In the genomic region with DNA sequence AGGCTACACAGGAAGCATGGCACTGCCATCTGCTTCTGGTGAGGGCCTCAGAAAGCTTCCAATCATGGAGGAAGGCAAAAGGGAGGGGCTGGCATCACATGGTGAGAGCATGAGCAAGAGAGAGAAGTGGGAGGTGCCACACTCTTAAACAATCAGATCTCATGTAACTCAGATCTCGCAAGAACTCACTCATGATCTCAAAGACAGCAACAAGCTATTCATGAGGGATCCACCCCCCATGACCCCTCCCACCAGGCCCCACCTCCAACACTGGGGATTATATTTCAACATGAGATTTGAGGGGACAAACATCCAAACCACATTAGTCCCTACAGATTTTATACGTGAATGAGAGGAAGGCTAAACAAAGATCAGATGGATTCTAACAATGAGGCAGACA, we compare ENCODE assay signal across 32 cellular contexts. TPM values are rescaled to one million over a fixed set of nuclear protein-coding genes. Genes with fewer than 3 reads are reported as not detected.
"Had no signal": no experiment of that assay in that cellular context is flagged by ENCODE, and none has a peak within 500 bp of the region (broad histone marks: within the 10 kb centered on the region; RNA-seq: fewer than 3 reads in every experiment).

No MANE protein-coding gene starts in this region.

- H3K4me1 Mint-ChIP-seq: activated naive CD8-positive, alpha-beta T cell treated with anti-CD3 and anti-CD28 coated beads for 36 hours; naive B cell; stimulated activated effector memory CD8-positive, alpha-beta T cell treated with anti-CD3 and anti-CD28 coated beads, Interleukin-12 subunit alpha, Interleukin-12 subunit beta, amount 100 ng/mL, for 72 hours had no signal

- ATAC-seq: gastrocnemius medialis; stimulated activated effector memory CD8-positive, alpha-beta T cell treated with anti-CD3 and anti-CD28 coated beads, Interleukin-12 subunit alpha, Interleukin-12 subunit beta, amount 100 ng/mL, for 72 hours had no signal

- DNase-seq: activated CD4-positive, alpha-beta T cell treated with anti-CD3 and anti-CD28 coated beads for 1 hour; activated CD8-positive, alpha-beta memory T cell treated with anti-CD3 and anti-CD28 coated beads for 24 hours; activated effector memory CD4-positive, alpha-beta T cell treated with Interleukin-2 at 50 U/mL for 16 hours; activated naive CD4-positive, alpha-beta T cell treated with Interleukin-2 at 50 U/mL for 16 hours; activated naive CD8-positive, alpha-beta T cell treated with anti-CD3 and anti-CD28 coated beads for 36 hours; adrenal gland; cerebellar nuclear complex; dorsolateral prefrontal cortex; effector memory CD4-positive, alpha-beta T cell; erythroblast; gastrocnemius medialis; islet precursor cell; mammary epithelial cell; naive B cell; ovary; right lobe of liver; stimulated activated CD4-positive, alpha-beta T cell treated with anti-CD3 and anti-CD28 coated beads, Interleukin-12 subunit alpha, Interleukin-12 subunit beta, amount 100 ng/mL, for 4 hours; stimulated activated CD4-positive, alpha-beta T cell treated with anti-CD3 and anti-CD28 coated beads, Interleukin-4, amount 100 ng/mL, for 24 hours; T-helper 9 cell; trophoblast cell had no signal

- H3K27ac ChIP-seq: adrenal gland, ascending aorta, cardiac muscle cell, coronary artery, gastrocnemius medialis, hepatocyte, ovary, right lobe of liver, skin epidermis, thoracic aorta had no signal

- H3K9me3 ChIP-seq: adrenal gland, ascending aorta, gastrocnemius medialis, ovary, right lobe of liver, thoracic aorta had no signal

- H3K27me3 ChIP-seq: ascending aorta, ovary, right lobe of liver had no signal

- H3K36me3 Mint-ChIP-seq: activated naive CD8-positive, alpha-beta T cell treated with anti-CD3 and anti-CD28 coated beads for 36 hours; brain; mesothelial cell of epicardium; naive B cell; stimulated activated effector memory CD8-positive, alpha-beta T cell treated with anti-CD3 and anti-CD28 coated beads, Interleukin-12 subunit alpha, Interleukin-12 subunit beta, amount 100 ng/mL, for 72 hours had no signal

- H3K27ac Mint-ChIP-seq: activated naive CD8-positive, alpha-beta T cell treated with anti-CD3 and anti-CD28 coated beads for 36 hours; brain; mesothelial cell of epicardium; naive B cell; progenitor cell of endocrine pancreas; stimulated activated effector memory CD8-positive, alpha-beta T cell treated with anti-CD3 and anti-CD28 coated beads, Interleukin-12 subunit alpha, Interleukin-12 subunit beta, amount 100 ng/mL, for 72 hours; stimulated activated naive CD8-positive, alpha-beta T cell treated with anti-CD3 and anti-CD28 coated beads, Interleukin-15, Interleukin-2, amounts not matched to agents 100 ng/mL and 50 ng/mL, for 24 hours had no signal

- H3K4me3 Mint-ChIP-seq: activated naive CD8-positive, alpha-beta T cell treated with anti-CD3 and anti-CD28 coated beads for 36 hours; mesothelial cell of epicardium; naive B cell; stimulated activated effector memory CD8-positive, alpha-beta T cell treated with anti-CD3 and anti-CD28 coated beads, Interleukin-12 subunit alpha, Interleukin-12 subunit beta, amount 100 ng/mL, for 72 hours; stimulated activated naive CD8-positive, alpha-beta T cell treated with anti-CD3 and anti-CD28 coated beads, Interleukin-15, Interleukin-2, amounts not matched to agents 100 ng/mL and 50 ng/mL, for 24 hours had no signal

- H3K36me3 ChIP-seq: adrenal gland, ascending aorta, cardiac muscle cell, gastrocnemius medialis, ovary, right lobe of liver, thoracic aorta had no signal

- H3K4me1 ChIP-seq: ascending aorta, gastrocnemius medialis, right lobe of liver had no signal

- H3K4me3 ChIP-seq: adrenal gland, ascending aorta, cardiac muscle cell, coronary artery, dorsolateral prefrontal cortex, gastrocnemius medialis, hepatocyte, ovary, right lobe of liver, skin epidermis, thoracic aorta had no signal

- H3K9me3 Mint-ChIP-seq: activated naive CD8-positive, alpha-beta T cell treated with anti-CD3 and anti-CD28 coated beads for 36 hours; stimulated activated effector memory CD8-positive, alpha-beta T cell treated with anti-CD3 and anti-CD28 coated beads, Interleukin-12 subunit alpha, Interleukin-12 subunit beta, amount 100 ng/mL, for 72 hours; stimulated activated naive CD8-positive, alpha-beta T cell treated with anti-CD3 and anti-CD28 coated beads, Interleukin-15, Interleukin-2, amounts not matched to agents 100 ng/mL and 50 ng/mL, for 24 hours had no signal

RNA-seq across cellular contexts. Expression of gene TMEM132E, which starts 8.9 kb away (rescaled TPM):
- total RNA-seq: ascending aorta, gastrocnemius medialis, mammary epithelial cell, renal cortical epithelial cell had no signal
- polyA plus RNA-seq: mammary epithelial cell had no signal
